Comparison of ENCODE assay signal across 16 cellular contexts in genomic region chr15:77645602-77646001, GRCh38. TPM values are rescaled to one million over a fixed set of nuclear protein-coding genes. Genes with fewer than 3 reads are reported as not detected.
DNase-seq lines count a peak whose midpoint lies in the region; ATAC-seq, FAIRE-seq and TF ChIP-seq lines count a peak whose summit lies in the region.
"Had no signal": no experiment of that assay in that cellular context is flagged by ENCODE, and none has a peak within 500 bp of the region (broad histone marks: within the 10 kb centered on the region; RNA-seq: fewer than 3 reads in every experiment).

No MANE protein-coding gene starts in this region.

- no peak for DNase-seq in IMR-90
- no peak for DNase-seq in dorsolateral prefrontal cortex
- no peak for DNase-seq in urothelium cell line (ENCODE audit: low spot score)
- DNase-seq in glutamatergic neuron: no peak
- DNase-seq in EL: no peak
- DNase-seq: 8988T; CD4-positive, alpha-beta memory T cell; DMS153; DMS79; GF-D8 had no signal

- no peak for TF ChIP-seq RAD21 in IMR-90 (IDR thresholded peaks at IDR 0.05; ENCODE audit: low read length)

- WGBS in IMR-90 (ENCODE audit: extremely low coverage in 2 of 2, insufficient read length in 1 of 2), 2 experiments: 48% methylated on average over 4 of the region's 8 CpGs; no CpG with 5 or more reads in 1 of the 2 experiments

- H2BK15ac ChIP-seq in IMR-90 (ENCODE audit: low read depth, low read length): no peak overlapping the region

- intact Hi-C loops in IMR-90 (cut with micrococcal nuclease): no loop called here
- intact Hi-C loops in dorsolateral prefrontal cortex (cut with DNase I): no loop called here

- no peaks in the 10 kb centered on the region for H3K9me1 ChIP-seq in IMR-90 (ENCODE audit: insufficient read depth, low read length)

- no peak overlapping the region for H2BK20ac ChIP-seq in IMR-90 (ENCODE audit: low read depth, low read length)

- H3K9me3 ChIP-seq in IMR-90 (ENCODE audit: control insufficient read depth, insufficient read depth, low read length) (no peaks in the 10 kb centered on the region), mucosa of rectum (ENCODE audit: control insufficient read depth in 2 of 2, low read length in 2 of 2) (no peaks in the 10 kb centered on the region)
- H3K9me3 ChIP-seq: BLaER1, HAP-1 had no signal

- H4K91ac ChIP-seq in IMR-90 (ENCODE audit: insufficient read depth, low read depth, low read length): no peak overlapping the region

- dilution Hi-C loops in IMR-90 (cut with HindIII; ENCODE audit: low sequenced_read_pairs, unreplicated experiment): no loop called here

- BruUV-seq in IMR-90 (replicated peaks; lab: Mats Ljungman, UMichigan): no TSS peak

- H3K9ac ChIP-seq in IMR-90 (ENCODE audit: low read depth, low read length) (no peak overlapping the region), mucosa of rectum (ENCODE audit: low read depth in 1 of 2, low read length in 2 of 2) (no peak overlapping the region)
- H3K9ac ChIP-seq: BLaER1 had no signal

- POLR2A ChIA-PET in IMR-90 (lab: Charles Lee; ENCODE audit: unreplicated experiment): no interaction called here

- no peak overlapping the region for H3K4me2 ChIP-seq in IMR-90 (ENCODE audit: low read depth, low read length)
- H3K4me2 ChIP-seq: BLaER1 had no signal

- peaks cover 2% of the 10 kb centered on the region for H3K27me3 Mint-ChIP-seq in glutamatergic neuron (ENCODE audit: unreplicated experiment)

- no peak overlapping the region for H2BK120ac ChIP-seq in IMR-90 (ENCODE audit: low read depth, low read length)

- no peaks in the 10 kb centered on the region for H4K20me1 ChIP-seq in IMR-90 (ENCODE audit: insufficient read depth, low read length)
- H4K20me1 ChIP-seq: BLaER1 had no signal

- peak; percentile 46 for FAIRE-seq in urothelium cell line (lab: Jason Lieb, UNC)

- H3K4me1 ChIP-seq in IMR-90 (ENCODE audit: control insufficient read depth, insufficient read depth, low read length) (no peaks in the 10 kb centered on the region), mucosa of rectum (ENCODE audit: control insufficient read depth in 2 of 2, insufficient read depth in 2 of 2, low read length in 2 of 2) (peaks cover 3 to 52% of the 10 kb centered on the region in 2 donors)
- H3K4me1 ChIP-seq: HAP-1 had no signal

- H3K23ac ChIP-seq in IMR-90 (ENCODE audit: low read depth, low read length): no peak overlapping the region

- peaks cover 4% of the 10 kb centered on the region for H3K4me1 Mint-ChIP-seq in glutamatergic neuron (ENCODE audit: low read depth, unreplicated experiment)
- H3K4me1 Mint-ChIP-seq: CD14-positive monocyte; CD4-positive, alpha-beta memory T cell had no signal

- peak overlapping the region; percentile 26 for H2AK9ac ChIP-seq in IMR-90 (replicated peaks; ENCODE audit: low read depth, low read length, poor library complexity)

- H3K4me3 ChIP-seq in IMR-90 (ENCODE audit: insufficient read depth, low read depth, low read length) (no peak overlapping the region), dorsolateral prefrontal cortex (no peak overlapping the region), mucosa of rectum (ENCODE audit: low read length in 2 of 2) (no peak overlapping the region)
- H3K4me3 ChIP-seq: BLaER1, HAP-1 had no signal

- H3K27ac ChIP-seq in IMR-90 (ENCODE audit: insufficient read depth, low read length) (no peak overlapping the region), dorsolateral prefrontal cortex (peak overlapping the region in 37 of 59 donors; percentile 3 to 81 (median 46)), mucosa of rectum (ENCODE audit: low read depth in 2 of 2, low read length in 2 of 2) (peak overlapping the region; percentile 38 to 53)
- H3K27ac ChIP-seq: BLaER1 had no signal

- H3K36me3 ChIP-seq in IMR-90 (ENCODE audit: control insufficient read depth, insufficient read depth, low read length): no peaks in the 10 kb centered on the region
- H3K36me3 ChIP-seq in mucosa of rectum (ENCODE audit: control insufficient read depth in 2 of 2, insufficient read depth in 2 of 2, low read length in 2 of 2): no peaks in the 10 kb centered on the region
- H3K36me3 ChIP-seq: BLaER1, HAP-1 had no signal

- no peak overlapping the region for H3K4ac ChIP-seq in IMR-90 (ENCODE audit: low read depth, low read length)

- no peak overlapping the region for H3K18ac ChIP-seq in IMR-90 (ENCODE audit: low read depth, low read length)

- H3K79me1 ChIP-seq in IMR-90 (ENCODE audit: low read depth in 1 of 2, low read length in 2 of 2): no peaks in the 10 kb centered on the region

- no peak overlapping the region for H4K8ac ChIP-seq in IMR-90 (ENCODE audit: low read depth in 2 of 2, low read length in 2 of 2)

- H2AFZ ChIP-seq in IMR-90 (replicated peaks; ENCODE audit: low read length, poor library complexity): no peak overlapping the region

- ATAC-seq in IMR-90 (ENCODE audit: low read depth) (no peak), GM21825 (IDR thresholded peaks at IDR 0.05; ENCODE audit: unreplicated experiment) (no peak)

- peaks cover 2% of the 10 kb centered on the region for H3K9me3 Mint-ChIP-seq in glutamatergic neuron (ENCODE audit: unreplicated experiment)
- H3K9me3 Mint-ChIP-seq: CD14-positive monocyte; CD4-positive, alpha-beta memory T cell had no signal

- in situ Hi-C loops in IMR-90 (cut with MboI; ENCODE audit: low sequenced_read_pairs): no loop called here

- H2AK5ac ChIP-seq in IMR-90 (ENCODE audit: low read depth, low read length): no peak overlapping the region

- no peak for TF ChIP-seq POLR2A in IMR-90 (IDR thresholded peaks at IDR 0.05; ENCODE audit: low read depth, low read length)

- no peak overlapping the region for H4K5ac ChIP-seq in IMR-90 (ENCODE audit: low read depth, low read length)

- no peak overlapping the region for H3K56ac ChIP-seq in IMR-90 (ENCODE audit: extremely low read depth, insufficient read depth, low read length)

- H3K27me3 ChIP-seq in IMR-90 (ENCODE audit: control insufficient read depth, insufficient read depth, low read length) (peaks cover 53% of the 10 kb centered on the region), dorsolateral prefrontal cortex (no peaks in the 10 kb centered on the region), mucosa of rectum (ENCODE audit: control insufficient read depth in 2 of 2, insufficient read depth in 2 of 2, low read length in 2 of 2) (no peaks in the 10 kb centered on the region)
- H3K27me3 ChIP-seq: BLaER1 had no signal

- no peak overlapping the region for H3K14ac ChIP-seq in IMR-90 (replicated peaks; ENCODE audit: low read depth, low read length)

- TF ChIP-seq CTCF in IMR-90 (conservative IDR thresholded peaks at IDR 0.05; ENCODE audit: low read depth, low read length) (no peak), dorsolateral prefrontal cortex (IDR thresholded peaks at IDR 0.05 in 54 of 56, conservative IDR thresholded peaks at IDR 0.05 in 2 of 56; ENCODE audit: low read depth in 1 of 56, partially characterized antibody in 56 of 56) (no peak), glutamatergic neuron (IDR thresholded peaks at IDR 0.05; ENCODE audit: partially characterized antibody, unreplicated experiment) (no peak)

- CTCF ChIA-PET in IMR-90 (lab: Yijun Ruan, JAX): interaction anchor here (1.4 kb wide), 1 partner anchor 176 kb away, joined by 3 read pairs; no protein-coding TSS in a partner anchor

- no peak overlapping the region for H2BK5ac ChIP-seq in IMR-90 (ENCODE audit: low read depth, low read length, poor library complexity, severe bottlenecking)

- no peak overlapping the region for H3K4me3 Mint-ChIP-seq in glutamatergic neuron (ENCODE audit: unreplicated experiment)
- H3K4me3 Mint-ChIP-seq: CD14-positive monocyte; CD4-positive, alpha-beta memory T cell had no signal

- no peak overlapping the region for H3K27ac Mint-ChIP-seq in glutamatergic neuron (ENCODE audit: unreplicated experiment)
- H3K27ac Mint-ChIP-seq: CD14-positive monocyte had no signal

- no peaks in the 10 kb centered on the region for H3K36me3 Mint-ChIP-seq in glutamatergic neuron (ENCODE audit: unreplicated experiment)
- H3K36me3 Mint-ChIP-seq: CD14-positive monocyte; CD4-positive, alpha-beta memory T cell had no signal

TF ChIP-seq in IMR-90, 13 proteins besides CTCF, POLR2A, EP300 and RAD21 (continues in another document):
- no peak for TF ChIP-seq MAZ (IDR thresholded peaks at IDR 0.05; ENCODE audit: borderline replicate concordance, low read depth, low read length)
- no peak for TF ChIP-seq CHD1 (IDR thresholded peaks at IDR 0.05; ENCODE audit: low read depth, low read length)
- TF ChIP-seq ELK1 (IDR thresholded peaks at IDR 0.05; ENCODE audit: borderline replicate concordance, low read depth, low read length): no peak
- no peak for TF ChIP-seq CEBPB (IDR thresholded peaks at IDR 0.05; ENCODE audit: low read depth, low read length)
- TF ChIP-seq RCOR1 (IDR thresholded peaks at IDR 0.05; ENCODE audit: insufficient replicate concordance, low read length): no peak
- TF ChIP-seq BHLHE40 (IDR thresholded peaks at IDR 0.05; ENCODE audit: low read depth, low read length): no peak
- TF ChIP-seq RFX5 (IDR thresholded peaks at IDR 0.05; ENCODE audit: low read depth, low read length): no peak
- TF ChIP-seq SMC3 (IDR thresholded peaks at IDR 0.05; ENCODE audit: low read depth, low read length): no peak
- TF ChIP-seq USF2 (IDR thresholded peaks at IDR 0.05; ENCODE audit: low read depth, low read length): no peak
- no peak for TF ChIP-seq NFE2L2 (IDR thresholded peaks at IDR 0.05; ENCODE audit: low read depth, low read length)
- no peak for TF ChIP-seq FOS (IDR thresholded peaks at IDR 0.05; ENCODE audit: low read depth, low read length)

RNA-seq across cellular contexts. Expression of gene LINGO1, which starts 12.9 kb away (rescaled TPM):
- total RNA-seq in IMR-90 (2012; rRNA removed) (not detected in 2 replicates), dorsolateral prefrontal cortex (100 to 1,000 TPM in 114 of 120 experiments, 10 to 100 TPM in 6; 54.7 to 233 (median 155) TPM), glutamatergic neuron (ENCODE audit: unreplicated experiment) (180 TPM)
- 0.05 and 0.13 TPM in 2 replicates for polyA plus RNA-seq in IMR-90 (2012; rRNA removed)
- polyA plus RNA-seq in IMR-90 (2012; cell fraction: cytosol; rRNA removed): 0.14 TPM in 1 of 2 replicates, not detected in the other
- polyA plus RNA-seq in IMR-90 (2012; cell fraction: nucleus; rRNA removed; ENCODE audit: low replicate concordance): 0.04 TPM in 1 of 2 replicates, not detected in the other
- total RNA-seq: CD4-positive, alpha-beta memory T cell had no signal
- polyA plus RNA-seq: AG04450; CD14-positive monocyte; CD4-positive, alpha-beta memory T cell had no signal

Comparison
In these comparisons a context has a peak if more than half of its experiments do, and no peak if none do; other contexts are left out.
1. RNA of gene LINGO1, which starts 12.9 kb away (total RNA-seq): 180 TPM in glutamatergic neuron (single experiment) and 54.7 to 233 TPM in dorsolateral prefrontal cortex; not detected in IMR-90; every median in the first group is over 10 times any median in the second.